10 cellular contexts compared by ENCODE assay signal in genomic region chr16:67800252-67801046, GRCh38. TPM values are rescaled to one million over a fixed set of nuclear protein-coding genes. Genes with fewer than 3 reads are reported as not detected.
DNase-seq lines count a peak whose midpoint lies in the region; ATAC-seq and TF ChIP-seq lines count a peak whose summit lies in the region.
"Had no signal": no experiment of that assay in that cellular context is flagged by ENCODE, and none has a peak within 500 bp of the region (broad histone marks: within the 10 kb centered on the region; RNA-seq: fewer than 3 reads in every experiment).

No MANE protein-coding gene starts in this region.

- no peak for TF ChIP-seq CTCF in activated B cell treated with CpG ODN at 0.5 μM for 24 hours (IDR thresholded peaks at IDR 0.05)
- TF ChIP-seq CTCF in type B pancreatic cell (conservative IDR thresholded peaks at IDR 0.05), result no peak

- POLR2A ChIA-PET in activated B cell treated with CpG ODN at 0.5 μM for 24 hours (lab: Charles Lee), result interaction anchor here (4.5 kb wide), 1 partner anchor 81 kb away, joined by 20 read pairs; the partner anchor contains the start of gene GFOD2

- intact Hi-C loops in activated B cell treated with CpG ODN at 0.5 μM for 24 hours (cut with micrococcal nuclease) (loop anchor here (2.0 to 10.0 kb wide), 3 partner anchors 14 to 1584 kb away; partner anchors contain the start of genes FHOD1, SLC9A5 and TERF2), left cardiac atrium (cut with DNase I) (no loop called here)

- ATAC-seq in activated B cell treated with CpG ODN at 0.5 μM for 24 hours (ENCODE audit: low read depth), result no peak
- peak; percentile 87 to 91 for ATAC-seq in left cardiac atrium
- ATAC-seq in GM19035 (IDR thresholded peaks at IDR 0.05; ENCODE audit: unreplicated experiment), result no peak
- no peak for ATAC-seq in HG02970 (IDR thresholded peaks at IDR 0.05; ENCODE audit: low FRiP score, unreplicated experiment)

- CTCF ChIA-PET in activated B cell treated with CpG ODN at 0.5 μM for 24 hours (lab: Charles Lee), result interaction anchor here (1.4 to 2.5 kb wide), 3 partner anchors 16 to 128 kb away, joined by 4 to 13 read pairs (median 9); no protein-coding TSS in a partner anchor

- H3K4me1 Mint-ChIP-seq in activated naive CD4-positive, alpha-beta T cell treated with anti-CD3 and anti-CD28 coated beads, Interleukin-2, amount 50 U/mL, for 24 hours, result peaks cover 75% of the 10 kb centered on the region
- H3K4me1 Mint-ChIP-seq in activated B cell treated with CpG ODN at 0.5 μM for 24 hours, result peaks cover 72% of the 10 kb centered on the region
- peaks cover 11% of the 10 kb centered on the region for H3K4me1 Mint-ChIP-seq in type B pancreatic cell (ENCODE audit: unreplicated experiment)

- H3K9me3 Mint-ChIP-seq in activated naive CD4-positive, alpha-beta T cell treated with anti-CD3 and anti-CD28 coated beads, Interleukin-2, amount 50 U/mL, for 24 hours, result no peaks in the 10 kb centered on the region
- H3K9me3 Mint-ChIP-seq in activated B cell treated with CpG ODN at 0.5 μM for 24 hours, result no peaks in the 10 kb centered on the region
- H3K9me3 Mint-ChIP-seq in type B pancreatic cell, result no peaks in the 10 kb centered on the region

- DNase-seq in activated naive CD4-positive, alpha-beta T cell treated with Interleukin-2 at 50 U/mL for 16 hours, result no peak
- DNase-seq in activated B cell treated with CpG ODN at 0.5 μM for 24 hours (no peak), left cardiac atrium (peak; percentile 52), type B pancreatic cell (ENCODE audit: extremely low spot score, unreplicated experiment) (no peak), NCI-H1694 (lab: John Stamatoyannopoulos, UW) (no peak)
- DNase-seq: activated CD8-positive, alpha-beta memory T cell treated with anti-CD3 and anti-CD28 coated beads, Interleukin-2, amount 50 U/mL, for 48 hours; cerebellar nuclear complex had no signal

- H3K27ac Mint-ChIP-seq in activated naive CD4-positive, alpha-beta T cell treated with anti-CD3 and anti-CD28 coated beads, Interleukin-2, amount 50 U/mL, for 24 hours, result peak overlapping the region; percentile 41
- H3K27ac Mint-ChIP-seq in activated B cell treated with CpG ODN at 0.5 μM for 24 hours (peak overlapping the region; percentile 56), type B pancreatic cell (peak overlapping the region; percentile 36)

- peak overlapping the region; percentile 19 for H3K4me3 Mint-ChIP-seq in activated naive CD4-positive, alpha-beta T cell treated with anti-CD3 and anti-CD28 coated beads, Interleukin-2, amount 50 U/mL, for 24 hours
- H3K4me3 Mint-ChIP-seq in activated B cell treated with CpG ODN at 0.5 μM for 24 hours (no peak overlapping the region), type B pancreatic cell (no peak overlapping the region)

- H3K27me3 Mint-ChIP-seq in activated naive CD4-positive, alpha-beta T cell treated with anti-CD3 and anti-CD28 coated beads, Interleukin-2, amount 50 U/mL, for 24 hours, result no peaks in the 10 kb centered on the region
- no peaks in the 10 kb centered on the region for H3K27me3 Mint-ChIP-seq in activated B cell treated with CpG ODN at 0.5 μM for 24 hours
- no peaks in the 10 kb centered on the region for H3K27me3 Mint-ChIP-seq in type B pancreatic cell

- peaks cover 14% of the 10 kb centered on the region for H3K36me3 Mint-ChIP-seq in activated naive CD4-positive, alpha-beta T cell treated with anti-CD3 and anti-CD28 coated beads, Interleukin-2, amount 50 U/mL, for 24 hours
- H3K36me3 Mint-ChIP-seq in activated B cell treated with CpG ODN at 0.5 μM for 24 hours (ENCODE audit: low read depth), result peaks cover 56% of the 10 kb centered on the region
- H3K36me3 Mint-ChIP-seq in type B pancreatic cell, result peaks cover 27% of the 10 kb centered on the region

RNA-seq across cellular contexts. Expression of gene RANBP10, which starts 5.9 kb away (rescaled TPM):
- total RNA-seq in activated B cell treated with CpG ODN at 0.5 μM for 24 hours, result 25.2 and 30.6 TPM in 2 replicates
- 10 to 100 TPM; 10.9 to 14.3 TPM for total RNA-seq in left cardiac atrium
- 27.3 and 27.5 TPM in 2 replicates for total RNA-seq in type B pancreatic cell (ENCODE audit: low replicate concordance)

RNA-seq across cellular contexts. Expression of gene TSNAXIP1, which starts 6.2 kb away (rescaled TPM):
- total RNA-seq in activated B cell treated with CpG ODN at 0.5 μM for 24 hours (1.2 and 1.9 TPM in 2 replicates), left cardiac atrium (under 1 TPM; 0.55 to 0.74 TPM), type B pancreatic cell (ENCODE audit: low replicate concordance) (3.9 and 7.2 TPM in 2 replicates)

RNA-seq across cellular contexts. Expression of gene THAP11, which starts 41.7 kb away (rescaled TPM):
- total RNA-seq in activated B cell treated with CpG ODN at 0.5 μM for 24 hours, result 24.2 and 24.9 TPM in 2 replicates
- 10 to 100 TPM; 24.5 to 24.7 TPM for total RNA-seq in left cardiac atrium
- total RNA-seq in type B pancreatic cell (ENCODE audit: low replicate concordance), result 25.5 and 35.1 TPM in 2 replicates

RNA-seq across cellular contexts. Expression of gene NUTF2, which starts 46.3 kb away (rescaled TPM):
- total RNA-seq in activated B cell treated with CpG ODN at 0.5 μM for 24 hours (99.0 and 99.7 TPM in 2 replicates), left cardiac atrium (10 to 100 TPM; 59.8 to 73.9 TPM), type B pancreatic cell (ENCODE audit: low replicate concordance) (144 and 149 TPM in 2 replicates)

RNA-seq across cellular contexts. Expression of gene CENPT, which starts 47.0 kb away (rescaled TPM):
- total RNA-seq in activated B cell treated with CpG ODN at 0.5 μM for 24 hours (50.7 and 54.2 TPM in 2 replicates), left cardiac atrium (10 to 100 TPM; 22.1 to 22.2 TPM), type B pancreatic cell (ENCODE audit: low replicate concordance) (67.6 and 74.2 TPM in 2 replicates)

Comparison
In these comparisons a context has a peak if more than half of its experiments do, and no peak if none do; other contexts are left out.
1. ATAC-seq: peak in left cardiac atrium (2 of 2); none in activated B cell treated with CpG ODN at 0.5 μM for 24 hours (single experiment), GM19035 (single experiment) and HG02970 (single experiment).
2. Peak in every context shown above with its lines, with median percentiles within 50 percentile points of each other: H3K27ac Mint-ChIP-seq.